ENCODE assay signal across 8 cellular contexts in the genomic region with DNA sequence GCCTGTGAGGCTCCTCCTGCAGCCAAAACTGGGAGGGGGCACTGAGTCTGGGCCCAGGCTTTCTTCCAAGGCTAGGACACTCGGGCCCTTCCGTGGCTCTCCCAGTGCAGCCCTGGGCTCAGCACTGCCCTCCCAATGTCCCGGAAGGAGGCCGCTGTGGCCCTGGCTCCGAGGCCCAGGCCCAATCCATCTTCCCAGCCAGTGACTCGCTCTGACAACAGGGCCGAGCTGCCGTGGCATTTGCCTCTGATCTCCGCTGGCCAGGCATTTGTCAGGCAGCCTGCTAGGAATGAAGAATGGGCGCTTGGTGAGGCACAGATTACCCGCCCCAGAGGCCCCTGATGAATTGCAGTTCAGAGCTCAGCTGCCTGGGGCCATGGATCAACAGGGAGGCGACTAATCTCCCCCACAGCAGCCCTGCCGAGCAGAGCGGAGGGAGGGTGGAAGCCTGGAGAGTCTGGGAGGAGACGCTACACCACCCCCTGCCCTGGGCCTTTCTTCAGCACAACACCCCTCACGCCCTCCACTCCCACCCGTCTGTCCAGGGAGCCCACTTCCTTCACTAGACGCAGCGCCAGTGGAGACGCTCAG. TPM values are rescaled to one million over a fixed set of nuclear protein-coding genes. Genes with fewer than 3 reads are reported as not detected.
DNase-seq lines count a peak whose midpoint lies in the region; ATAC-seq lines count a peak whose summit lies in the region.

No MANE protein-coding gene starts in this region.

- H3K9me3 ChIP-seq in SJCRH30 (replicated peaks), result no peaks in the 10 kb centered on the region

- peaks cover 81% of the 10 kb centered on the region for H3K4me1 Mint-ChIP-seq in stimulated activated effector memory CD8-positive, alpha-beta T cell treated with anti-CD3 and anti-CD28 coated beads, Interleukin-12 subunit alpha, Interleukin-12 subunit beta, amount 100 ng/mL, for 72 hours

- H3K9me3 Mint-ChIP-seq in stimulated activated effector memory CD8-positive, alpha-beta T cell treated with anti-CD3 and anti-CD28 coated beads, Interleukin-12 subunit alpha, Interleukin-12 subunit beta, amount 100 ng/mL, for 72 hours, result no peaks in the 10 kb centered on the region

- peaks cover 7% of the 10 kb centered on the region; the same call in 1 of the 2 replicates for H3K4me1 ChIP-seq in SJCRH30

- peak overlapping the region; percentile 76 for H3K4me3 Mint-ChIP-seq in stimulated activated effector memory CD8-positive, alpha-beta T cell treated with anti-CD3 and anti-CD28 coated beads, Interleukin-12 subunit alpha, Interleukin-12 subunit beta, amount 100 ng/mL, for 72 hours

- H3K27ac Mint-ChIP-seq in stimulated activated effector memory CD8-positive, alpha-beta T cell treated with anti-CD3 and anti-CD28 coated beads, Interleukin-12 subunit alpha, Interleukin-12 subunit beta, amount 100 ng/mL, for 72 hours, result peak overlapping the region; percentile 99

- H3K36me3 ChIP-seq in SJCRH30, result no peaks in the 10 kb centered on the region

- intact Hi-C loops in Right ventricle myocardium superior (cut with DNase I), result loop anchor here (2.0 kb wide), 1 partner anchor 389 kb away; no protein-coding TSS in a partner anchor

- DNase-seq in DMS53 (lab: John Stamatoyannopoulos, UW) (peak; percentile 56), DMS53 treated with DMSO at 0.1 percent for 48 hours (lab: John Stamatoyannopoulos, UW; ENCODE audit: unreplicated experiment) (no peak), SJCRH30 (peak; percentile 62 to 73), Right ventricle myocardium superior (no peak), NCI-H128 (lab: John Stamatoyannopoulos, UW; ENCODE audit: unreplicated experiment) (no peak)
- no peak for DNase-seq in stimulated activated effector memory CD8-positive, alpha-beta T cell treated with anti-CD3 and anti-CD28 coated beads, Interleukin-12 subunit alpha, Interleukin-12 subunit beta, amount 100 ng/mL, for 72 hours (ENCODE audit: low spot score in 2 of 2)

- H3K4me3 ChIP-seq in SJCRH30, result no peak overlapping the region

- H3K27ac ChIP-seq in SJCRH30, result no peak overlapping the region

- ATAC-seq in Right ventricle myocardium superior (ENCODE audit: poor library complexity) (peak; percentile 34), GM21390 (IDR thresholded peaks at IDR 0.05; ENCODE audit: unreplicated experiment) (no peak), HG03280 (IDR thresholded peaks at IDR 0.05; ENCODE audit: unreplicated experiment) (no peak)
- no peak for ATAC-seq in stimulated activated effector memory CD8-positive, alpha-beta T cell treated with anti-CD3 and anti-CD28 coated beads, Interleukin-12 subunit alpha, Interleukin-12 subunit beta, amount 100 ng/mL, for 72 hours

- H3K36me3 Mint-ChIP-seq in stimulated activated effector memory CD8-positive, alpha-beta T cell treated with anti-CD3 and anti-CD28 coated beads, Interleukin-12 subunit alpha, Interleukin-12 subunit beta, amount 100 ng/mL, for 72 hours, result peaks cover 38% of the 10 kb centered on the region

- H3K27me3 ChIP-seq in SJCRH30, result no peaks in the 10 kb centered on the region

RNA-seq across cellular contexts. Expression of a gene that starts 8.3 kb away (rescaled TPM):
- total RNA-seq in SJCRH30 (2014; rRNA removed; shearing (Covaris generic)), result 0.14 and 0.15 TPM in 2 replicates
- total RNA-seq in Right ventricle myocardium superior, result 1.4 TPM

RNA-seq across cellular contexts. Expression of a gene that starts 19.2 kb away (rescaled TPM):
- total RNA-seq in SJCRH30 (2014; rRNA removed; shearing (Covaris generic)), result not detected in 2 replicates
- 0.83 TPM for total RNA-seq in Right ventricle myocardium superior

Comparison
In these comparisons a context has a peak if more than half of its experiments do, and no peak if none do; other contexts are left out.
1. DNase-seq: peak in DMS53 (single experiment) and SJCRH30 (2 of 2); none in DMS53 treated with DMSO at 0.1 percent for 48 hours (single experiment), Right ventricle myocardium superior (single experiment), stimulated activated effector memory CD8-positive, alpha-beta T cell treated with anti-CD3 and anti-CD28 coated beads, Interleukin-12 subunit alpha, Interleukin-12 subunit beta, amount 100 ng/mL, for 72 hours (0 of 2) and NCI-H128 (single experiment).